22 cellular contexts compared by ENCODE assay signal in the genomic region with DNA sequence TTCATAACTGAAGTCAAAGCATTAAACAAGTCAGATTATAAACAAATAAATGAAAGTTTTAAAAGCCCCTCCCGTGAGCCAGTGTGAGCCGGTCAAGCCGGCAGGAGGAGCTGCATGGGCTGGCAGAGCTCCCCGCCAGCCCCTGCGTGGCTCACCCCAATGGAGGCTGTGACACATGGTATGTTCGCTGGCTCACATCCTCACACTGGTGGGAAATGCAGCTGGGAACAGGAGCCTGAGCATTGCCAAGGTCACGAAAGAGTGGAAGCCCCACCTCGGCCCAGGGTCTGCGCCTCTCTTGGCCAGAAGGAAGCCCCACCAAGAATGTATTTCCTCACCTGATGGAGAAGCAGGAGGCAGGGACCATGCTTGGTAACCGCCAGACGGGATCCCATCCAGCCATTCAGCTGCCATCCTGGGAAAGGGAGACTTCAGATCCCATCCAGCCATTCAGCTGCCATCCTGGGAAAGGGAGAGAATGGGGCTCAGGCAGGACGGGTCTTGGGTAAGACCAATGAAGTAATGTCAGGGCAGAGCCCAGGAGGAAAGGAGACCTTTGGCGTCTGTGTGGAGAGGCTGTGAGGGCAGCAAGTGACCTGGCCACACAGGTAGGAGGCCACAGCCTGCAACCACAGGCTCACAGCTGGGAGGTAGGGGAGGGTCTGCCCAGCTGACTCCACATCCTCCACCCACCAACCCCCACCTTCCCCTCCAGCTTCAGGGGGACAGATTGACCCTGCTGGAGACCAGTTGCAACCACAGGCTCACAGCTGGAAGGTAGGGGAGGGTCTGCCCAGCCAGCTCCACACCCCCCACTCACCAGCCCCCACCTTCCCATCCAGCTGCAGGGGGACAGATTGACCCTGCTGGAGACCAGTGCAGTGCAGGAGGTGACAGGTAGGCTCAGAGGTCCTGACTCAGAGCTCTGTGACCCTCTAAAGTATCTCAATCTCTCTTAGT.
"Had no signal": no experiment of that assay in that cellular context is flagged by ENCODE, and none has a peak within 500 bp of the region (broad histone marks: within the 10 kb centered on the region; RNA-seq: fewer than 3 reads in every experiment).

No MANE protein-coding gene starts in this region.

- H3K27ac Mint-ChIP-seq: activated B cell treated with CpG ODN at 0.5 μM for 24 hours; activated CD4-positive, alpha-beta memory T cell treated with anti-CD3 and anti-CD28 coated beads, Interleukin-2, amount 10 ng/mL, durations not matched to agents 7 days and 5 days; activated naive CD4-positive, alpha-beta T cell treated with anti-CD3 and anti-CD28 coated beads, Interleukin-2, amount 10 ng/mL, durations not matched to agents 7 days and 5 days; activated naive CD8-positive, alpha-beta T cell treated with anti-CD3 and anti-CD28 coated beads, Interleukin-2, amount 50 U/mL, for 24 hours; naive thymus-derived CD4-positive, alpha-beta T cell; T-helper 2 cell treated with Interferon-gamma antibody and Interleukin-4, amounts not matched to agents 5 μg/mL and 100 μg/mL, for 36 hours had no signal

- DNase-seq: activated B cell treated with CpG ODN at 0.5 μM for 24 hours; activated CD4-positive, alpha-beta memory T cell treated with anti-CD3 and anti-CD28 coated beads, Interleukin-2, amount 10 ng/mL, durations not matched to agents 7 days and 5 days; activated CD4-positive, alpha-beta T cell treated with anti-CD3 and anti-CD28 coated beads for 4 hours; activated effector memory CD4-positive, alpha-beta T cell treated with Interleukin-2 at 50 U/mL for 16 hours; activated naive CD4-positive, alpha-beta T cell treated with anti-CD3 and anti-CD28 coated beads, Interleukin-2, amount 10 ng/mL, durations not matched to agents 7 days and 5 days; activated naive CD8-positive, alpha-beta T cell treated with anti-CD3 and anti-CD28 coated beads, Interleukin-2, amount 50 U/mL, for 24 hours; activated T-cell treated with anti-CD3 and anti-CD28 coated beads, Interleukin-2, amount 50 U/mL, for 48 hours; aorta; effector CD8-positive, alpha-beta T cell; heart left ventricle; kidney glomerular epithelial cell; left ventricle myocardium superior; mesenchymal stem cell; naive thymus-derived CD4-positive, alpha-beta T cell; pancreas; stimulated activated CD4-positive, alpha-beta T cell treated with anti-CD3 and anti-CD28 coated beads, Interleukin-12 subunit alpha, Interleukin-12 subunit beta, amount 100 ng/mL, for 4 hours; stimulated activated CD4-positive, alpha-beta T cell treated with anti-CD3 and anti-CD28 coated beads, Interleukin-2, amount 100 ng/mL, for 24 hours; stimulated activated naive CD8-positive, alpha-beta T cell treated with anti-CD3 and anti-CD28 coated beads, Interleukin-15, Interleukin-2, amounts not matched to agents 100 U/mL and 50 U/mL, for 24 hours had no signal

- H3K27me3 Mint-ChIP-seq: activated B cell treated with CpG ODN at 0.5 μM for 24 hours; activated CD4-positive, alpha-beta memory T cell treated with anti-CD3 and anti-CD28 coated beads, Interleukin-2, amount 10 ng/mL, durations not matched to agents 7 days and 5 days; activated naive CD4-positive, alpha-beta T cell treated with anti-CD3 and anti-CD28 coated beads, Interleukin-2, amount 10 ng/mL, durations not matched to agents 7 days and 5 days; activated naive CD8-positive, alpha-beta T cell treated with anti-CD3 and anti-CD28 coated beads, Interleukin-2, amount 50 U/mL, for 24 hours had no signal

- H3K9me3 ChIP-seq: esophagus muscularis mucosa, gastroesophageal sphincter, heart left ventricle, pancreas, upper lobe of left lung had no signal

- H3K27ac ChIP-seq: esophagus muscularis mucosa, gastroesophageal sphincter, heart left ventricle, pancreas, upper lobe of left lung had no signal

- H3K4me1 Mint-ChIP-seq: activated B cell treated with CpG ODN at 0.5 μM for 24 hours; activated CD4-positive, alpha-beta memory T cell treated with anti-CD3 and anti-CD28 coated beads, Interleukin-2, amount 10 ng/mL, durations not matched to agents 7 days and 5 days; activated naive CD4-positive, alpha-beta T cell treated with anti-CD3 and anti-CD28 coated beads, Interleukin-2, amount 10 ng/mL, durations not matched to agents 7 days and 5 days; activated naive CD8-positive, alpha-beta T cell treated with anti-CD3 and anti-CD28 coated beads, Interleukin-2, amount 50 U/mL, for 24 hours had no signal

- H3K36me3 ChIP-seq: esophagus muscularis mucosa, gastroesophageal sphincter, heart left ventricle, pancreas, upper lobe of left lung had no signal

- H3K27me3 ChIP-seq: pancreas, upper lobe of left lung had no signal

- ATAC-seq: gastroesophageal sphincter; heart left ventricle; left ventricle myocardium superior; naive thymus-derived CD4-positive, alpha-beta T cell; pancreas; stimulated activated naive CD8-positive, alpha-beta T cell treated with anti-CD3 and anti-CD28 coated beads, Interleukin-15, Interleukin-2, amounts not matched to agents 100 U/mL and 50 U/mL, for 24 hours had no signal

- H3K9me3 Mint-ChIP-seq: activated B cell treated with CpG ODN at 0.5 μM for 24 hours; activated naive CD4-positive, alpha-beta T cell treated with anti-CD3 and anti-CD28 coated beads, Interleukin-2, amount 10 ng/mL, durations not matched to agents 7 days and 5 days; activated naive CD8-positive, alpha-beta T cell treated with anti-CD3 and anti-CD28 coated beads, Interleukin-2, amount 50 U/mL, for 24 hours; naive thymus-derived CD4-positive, alpha-beta T cell; T-helper 2 cell treated with Interferon-gamma antibody and Interleukin-4, amounts not matched to agents 5 μg/mL and 100 μg/mL, for 36 hours had no signal

- H3K4me3 ChIP-seq: esophagus muscularis mucosa, gastroesophageal sphincter, heart left ventricle, pancreas, upper lobe of left lung had no signal

- H3K36me3 Mint-ChIP-seq: activated naive CD4-positive, alpha-beta T cell treated with anti-CD3 and anti-CD28 coated beads, Interleukin-2, amount 10 ng/mL, durations not matched to agents 7 days and 5 days; naive thymus-derived CD4-positive, alpha-beta T cell had no signal

- H3K4me1 ChIP-seq: esophagus muscularis mucosa, gastroesophageal sphincter, heart left ventricle, pancreas, upper lobe of left lung had no signal

- H3K4me3 Mint-ChIP-seq: activated B cell treated with CpG ODN at 0.5 μM for 24 hours; activated CD4-positive, alpha-beta memory T cell treated with anti-CD3 and anti-CD28 coated beads, Interleukin-2, amount 10 ng/mL, durations not matched to agents 7 days and 5 days; activated naive CD4-positive, alpha-beta T cell treated with anti-CD3 and anti-CD28 coated beads, Interleukin-2, amount 10 ng/mL, durations not matched to agents 7 days and 5 days; activated naive CD8-positive, alpha-beta T cell treated with anti-CD3 and anti-CD28 coated beads, Interleukin-2, amount 50 U/mL, for 24 hours; naive thymus-derived CD4-positive, alpha-beta T cell; T-helper 2 cell treated with Interferon-gamma antibody and Interleukin-4, amounts not matched to agents 5 μg/mL and 100 μg/mL, for 36 hours had no signal
